In genomic region chr2:28360742-28361293, GRCh38 we compare ENCODE assay signal across 9 cellular contexts. TPM values are rescaled to one million over a fixed set of nuclear protein-coding genes. Genes with fewer than 3 reads are reported as not detected.
DNase-seq lines count a peak whose midpoint lies in the region; ATAC-seq and TF ChIP-seq lines count a peak whose summit lies in the region.
"Had no signal": no experiment of that assay in that cellular context is flagged by ENCODE, and none has a peak within 500 bp of the region (broad histone marks: within the 10 kb centered on the region; RNA-seq: fewer than 3 reads in every experiment).

No MANE protein-coding gene starts in this region.

- H3K4me3 Mint-ChIP-seq in osteocyte (ENCODE audit: unreplicated experiment): no peak overlapping the region

- H3K36me3 Mint-ChIP-seq in osteocyte (ENCODE audit: unreplicated experiment): no peaks in the 10 kb centered on the region

- peaks cover 36% of the 10 kb centered on the region for H3K4me1 ChIP-seq in PC-3 (ENCODE audit: insufficient read depth, low read length)
- peaks cover 46% of the 10 kb centered on the region for H3K4me1 ChIP-seq in lower lobe of right lung
- H3K4me1 ChIP-seq in transverse colon: peaks cover 20 to 44% (median 28%) of the 10 kb centered on the region in 4 donors

- H3K4me3 ChIP-seq in PC-3 (ENCODE audit: low read length) (no peak overlapping the region), epithelial cell of proximal tubule (ENCODE audit: low read depth, low read length) (no peak overlapping the region), lower lobe of right lung (no peak overlapping the region), transverse colon (no peak overlapping the region)

- no peaks in the 10 kb centered on the region for H3K79me2 ChIP-seq in PC-3 (ENCODE audit: low read length)

- no peaks in the 10 kb centered on the region for H3K27me3 Mint-ChIP-seq in osteocyte (ENCODE audit: unreplicated experiment)

- CTCF ChIA-PET in PC-3 (lab: Charles Lee): no interaction called here

- no peaks in the 10 kb centered on the region for H4K20me1 ChIP-seq in PC-3 (ENCODE audit: low read length)

- H3K36me3 ChIP-seq in PC-3 (ENCODE audit: low read depth, low read length) (no peaks in the 10 kb centered on the region), lower lobe of right lung (no peaks in the 10 kb centered on the region), transverse colon (no peaks in the 10 kb centered on the region)

- DNase-seq in GM03348 (ENCODE audit: low spot score) (peak; percentile 32), PC-3 (peak; percentile 59), epithelial cell of proximal tubule (ENCODE audit: low read depth) (peak; percentile 70), osteocyte (ENCODE audit: extremely low spot score, unreplicated experiment) (no peak), COR-L47 (lab: John Stamatoyannopoulos, UW) (no peak), occipital lobe (lab: John Stamatoyannopoulos, UW) (no peak), lower lobe of right lung (no peak), transverse colon (no peak)
- DNase-seq: stimulated activated CD4-positive, alpha-beta T cell treated with anti-CD3 and anti-CD28 coated beads, Interleukin-4, amount 100 ng/mL, for 1 hour had no signal

- POLR2A ChIA-PET in PC-3 (lab: Charles Lee; ENCODE audit: unreplicated experiment): no interaction called here

- 84% methylated on average over 12 of the region's 12 CpGs; no CpG with 5 or more reads in 1 of the 2 donors for WGBS in transverse colon (ENCODE audit: low coverage in 1 of 2), 2 donors

- H3K27me3 ChIP-seq in PC-3 (ENCODE audit: low read length) (no peaks in the 10 kb centered on the region), lower lobe of right lung (ENCODE audit: low read depth) (no peaks in the 10 kb centered on the region), transverse colon (no peaks in the 10 kb centered on the region)

- no peak for TF ChIP-seq CTCF in PC-3 (conservative IDR thresholded peaks at IDR 0.05; ENCODE audit: low read depth, low read length)
- no peak for TF ChIP-seq CTCF in epithelial cell of proximal tubule (conservative IDR thresholded peaks at IDR 0.05; ENCODE audit: low read depth, low read length)
- TF ChIP-seq CTCF in osteocyte (IDR thresholded peaks at IDR 0.05): no peak
- no peak for TF ChIP-seq CTCF in lower lobe of right lung (IDR thresholded peaks at IDR 0.05)
- no peak for TF ChIP-seq CTCF in transverse colon (IDR thresholded peaks at IDR 0.05)

- peak overlapping the region; percentile 79 for H3K27ac Mint-ChIP-seq in osteocyte (ENCODE audit: unreplicated experiment)

- no peak overlapping the region for H3K4me2 ChIP-seq in PC-3 (ENCODE audit: low read length)

- in situ Hi-C loops in transverse colon (cut with MboI; ENCODE audit: low pct_ligation_motif_present in 1 of 4, low pct_unique_long_range_greater_than_20kb in 1 of 4, low sequenced_read_pairs in 3 of 4): no loop called here

- no peak for TF ChIP-seq POLR2A in transverse colon (IDR thresholded peaks at IDR 0.05)

- BruUV-seq in PC-3 (replicated peaks; lab: Mats Ljungman, UMichigan): no TSS peak

- no peak for TF ChIP-seq EP300 in transverse colon (IDR thresholded peaks at IDR 0.05; ENCODE audit: low read depth)

- intact Hi-C loops in PC-3 (cut with micrococcal nuclease): no loop called here
- intact Hi-C loops in lower lobe of right lung (cut with DNase I): no loop called here
- intact Hi-C loops in transverse colon (cut with DNase I; ENCODE audit: low total_unique reads): no loop called here

- peaks cover 51% of the 10 kb centered on the region for H3K4me1 Mint-ChIP-seq in osteocyte (ENCODE audit: unreplicated experiment)

- ATAC-seq in PC-3 (peak; percentile 7), lower lobe of right lung (no peak)

- peak overlapping the region; percentile 68 for H3K9ac ChIP-seq in PC-3 (ENCODE audit: low read length)

- no peaks in the 10 kb centered on the region for H3K9me3 Mint-ChIP-seq in osteocyte (ENCODE audit: unreplicated experiment)

- H3K27ac ChIP-seq in PC-3 (ENCODE audit: low read length) (peak overlapping the region; percentile 75), lower lobe of right lung (no peak overlapping the region), transverse colon (peak overlapping the region in 1 of 4 donors; percentile 27)

- no peaks in the 10 kb centered on the region for H3K9me2 ChIP-seq in PC-3 (replicated peaks; ENCODE audit: low read length)

- H3F3A ChIP-seq in PC-3 (ENCODE audit: low read length, unreplicated experiment): no peaks in the 10 kb centered on the region

- H2AFZ ChIP-seq in PC-3 (ENCODE audit: low read length): no peak overlapping the region

- H3K9me3 ChIP-seq in PC-3 (ENCODE audit: low read length) (no peaks in the 10 kb centered on the region), lower lobe of right lung (no peaks in the 10 kb centered on the region), transverse colon (no peaks in the 10 kb centered on the region)

RNA-seq across cellular contexts. Expression of gene FOSL2, which starts 31.8 kb away (rescaled TPM):
- total RNA-seq in PC-3 (2014; rRNA removed) (34.2 and 46.8 TPM in 2 replicates), epithelial cell of proximal tubule (91.8 and 103 TPM in 2 replicates), osteocyte (82.6 and 83.2 TPM in 2 replicates), occipital lobe (6.2 TPM), lower lobe of right lung (74.9 TPM), transverse colon (100 to 1,000 TPM; 135 to 358 (median 233) TPM)

Comparison
In these comparisons a context has a peak if more than half of its experiments do, and no peak if none do; other contexts are left out.
1. DNase-seq: peak in GM03348 (single experiment), PC-3 (single experiment) and epithelial cell of proximal tubule (single experiment); none in osteocyte (single experiment), COR-L47 (single experiment), occipital lobe (single experiment), lower lobe of right lung (single experiment) and transverse colon (single experiment).